1 cellular context compared by ENCODE assay signal in the genomic region with DNA sequence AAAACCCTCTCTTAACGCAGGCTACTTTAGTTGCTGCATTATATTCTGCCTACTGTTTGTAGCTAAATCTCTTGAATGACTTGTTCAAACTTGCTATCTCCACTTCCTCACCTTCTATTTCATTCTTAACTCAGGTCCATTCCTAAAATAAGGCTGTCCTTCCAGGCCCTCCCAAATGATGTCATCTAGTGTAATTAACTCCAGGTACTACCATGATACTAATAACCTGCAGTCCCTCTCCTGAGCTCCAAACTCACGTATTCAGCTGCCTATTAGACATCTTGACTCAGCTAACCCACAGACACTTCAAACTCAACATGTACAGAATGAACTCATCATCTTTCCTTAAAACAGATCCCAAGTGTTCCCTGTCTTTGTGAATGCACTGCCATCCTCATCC.
TF ChIP-seq lines count a peak whose summit lies in the region.

No MANE protein-coding gene starts in this region.

TF ChIP-seq in HCT116, 20 proteins besides CTCF, POLR2A, EP300 and RAD21 (continued from another document):
- TF ChIP-seq ELF1 (IDR thresholded peaks at IDR 0.05; ENCODE audit: borderline replicate concordance, low read depth) (no peak), JUND (IDR thresholded peaks at IDR 0.05) (no peak), YY1 (IDR thresholded peaks at IDR 0.05; ENCODE audit: extremely low read depth, insufficient replicate concordance, low read depth, low read length) (no peak), EGR1 (IDR thresholded peaks at IDR 0.05; ENCODE audit: low read depth) (no peak), EZH2 (IDR thresholded peaks at IDR 0.05) (no peak), SP1 (IDR thresholded peaks at IDR 0.05; ENCODE audit: low read depth) (no peak), SRF (IDR thresholded peaks at IDR 0.05; ENCODE audit: low read depth) (no peak), TCF7L2 (IDR thresholded peaks at IDR 0.05; ENCODE audit: borderline replicate concordance, extremely low read depth, insufficient read depth, insufficient read length) (no peak)
- TF ChIP-seq, protein P1, sequence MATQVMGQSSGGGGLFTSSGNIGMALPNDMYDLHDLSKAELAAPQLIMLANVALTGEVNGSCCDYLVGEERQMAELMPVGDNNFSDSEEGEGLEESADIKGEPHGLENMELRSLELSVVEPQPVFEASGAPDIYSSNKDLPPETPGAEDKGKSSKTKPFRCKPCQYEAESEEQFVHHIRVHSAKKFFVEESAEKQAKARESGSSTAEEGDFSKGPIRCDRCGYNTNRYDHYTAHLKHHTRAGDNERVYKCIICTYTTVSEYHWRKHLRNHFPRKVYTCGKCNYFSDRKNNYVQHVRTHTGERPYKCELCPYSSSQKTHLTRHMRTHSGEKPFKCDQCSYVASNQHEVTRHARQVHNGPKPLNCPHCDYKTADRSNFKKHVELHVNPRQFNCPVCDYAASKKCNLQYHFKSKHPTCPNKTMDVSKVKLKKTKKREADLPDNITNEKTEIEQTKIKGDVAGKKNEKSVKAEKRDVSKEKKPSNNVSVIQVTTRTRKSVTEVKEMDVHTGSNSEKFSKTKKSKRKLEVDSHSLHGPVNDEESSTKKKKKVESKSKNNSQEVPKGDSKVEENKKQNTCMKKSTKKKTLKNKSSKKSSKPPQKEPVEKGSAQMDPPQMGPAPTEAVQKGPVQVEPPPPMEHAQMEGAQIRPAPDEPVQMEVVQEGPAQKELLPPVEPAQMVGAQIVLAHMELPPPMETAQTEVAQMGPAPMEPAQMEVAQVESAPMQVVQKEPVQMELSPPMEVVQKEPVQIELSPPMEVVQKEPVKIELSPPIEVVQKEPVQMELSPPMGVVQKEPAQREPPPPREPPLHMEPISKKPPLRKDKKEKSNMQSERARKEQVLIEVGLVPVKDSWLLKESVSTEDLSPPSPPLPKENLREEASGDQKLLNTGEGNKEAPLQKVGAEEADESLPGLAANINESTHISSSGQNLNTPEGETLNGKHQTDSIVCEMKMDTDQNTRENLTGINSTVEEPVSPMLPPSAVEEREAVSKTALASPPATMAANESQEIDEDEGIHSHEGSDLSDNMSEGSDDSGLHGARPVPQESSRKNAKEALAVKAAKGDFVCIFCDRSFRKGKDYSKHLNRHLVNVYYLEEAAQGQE (IDR thresholded peaks at IDR 0.05; ENCODE audit: low read depth) = no peak
- TF ChIP-seq, protein P2, sequence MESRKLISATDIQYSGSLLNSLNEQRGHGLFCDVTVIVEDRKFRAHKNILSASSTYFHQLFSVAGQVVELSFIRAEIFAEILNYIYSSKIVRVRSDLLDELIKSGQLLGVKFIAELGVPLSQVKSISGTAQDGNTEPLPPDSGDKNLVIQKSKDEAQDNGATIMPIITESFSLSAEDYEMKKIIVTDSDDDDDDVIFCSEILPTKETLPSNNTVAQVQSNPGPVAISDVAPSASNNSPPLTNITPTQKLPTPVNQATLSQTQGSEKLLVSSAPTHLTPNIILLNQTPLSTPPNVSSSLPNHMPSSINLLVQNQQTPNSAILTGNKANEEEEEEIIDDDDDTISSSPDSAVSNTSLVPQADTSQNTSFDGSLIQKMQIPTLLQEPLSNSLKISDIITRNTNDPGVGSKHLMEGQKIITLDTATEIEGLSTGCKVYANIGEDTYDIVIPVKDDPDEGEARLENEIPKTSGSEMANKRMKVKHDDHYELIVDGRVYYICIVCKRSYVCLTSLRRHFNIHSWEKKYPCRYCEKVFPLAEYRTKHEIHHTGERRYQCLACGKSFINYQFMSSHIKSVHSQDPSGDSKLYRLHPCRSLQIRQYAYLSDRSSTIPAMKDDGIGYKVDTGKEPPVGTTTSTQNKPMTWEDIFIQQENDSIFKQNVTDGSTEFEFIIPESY (IDR thresholded peaks at IDR 0.05; ENCODE audit: extremely low read depth, insufficient replicate concordance, low read length) = no peak
